8 cellular contexts compared by ENCODE assay signal in genomic region chr16:610513-611381, GRCh38. TPM values are rescaled to one million over a fixed set of nuclear protein-coding genes. Genes with fewer than 3 reads are reported as not detected.
DNase-seq lines count a peak whose midpoint lies in the region; ATAC-seq, FAIRE-seq and TF ChIP-seq lines count a peak whose summit lies in the region.

No MANE protein-coding gene starts in this region.

- H3K27ac ChIP-seq in keratinocyte (ENCODE audit: control insufficient read depth, insufficient read depth, low read length) = no peak overlapping the region

- H3K27me3 ChIP-seq in GM06990 (replicated peaks; ENCODE audit: control insufficient read depth, insufficient read depth, low read length) = no peaks in the 10 kb centered on the region
- no peaks in the 10 kb centered on the region for H3K27me3 ChIP-seq in keratinocyte (ENCODE audit: control insufficient read depth, extremely low read depth, insufficient read depth, low read length)

- no peak overlapping the region for H3K4me2 ChIP-seq in keratinocyte (ENCODE audit: control insufficient read depth, extremely low read depth, insufficient read depth, low read depth, low read length)

- H3K79me2 ChIP-seq in keratinocyte (ENCODE audit: control insufficient read depth, insufficient read depth, low read length) = peaks cover under 1% of the 10 kb centered on the region

- no peaks in the 10 kb centered on the region for H3K9me1 ChIP-seq in keratinocyte (ENCODE audit: control insufficient read depth, extremely low read depth, insufficient read depth, low read length)

- H2AFZ ChIP-seq in keratinocyte (ENCODE audit: control insufficient read depth, low read length) = no peak overlapping the region

- peak; percentile 59 for FAIRE-seq in keratinocyte (lab: Jason Lieb, UNC)

- ATAC-seq in HG02610 (IDR thresholded peaks at IDR 0.05; ENCODE audit: unreplicated experiment) = no peak

- DNase-seq in GM06990 (ENCODE audit: extremely low read depth, insufficient read length) = no peak
- DNase-seq in SK-N-DZ (ENCODE audit: low spot score) = peak; percentile 9
- peak; percentile 49 for DNase-seq in astrocyte of the hippocampus (ENCODE audit: low read depth, low spot score)
- DNase-seq in keratinocyte (ENCODE audit: low read depth, low spot score) = peak; percentile 61
- DNase-seq in stimulated activated CD4-positive, alpha-beta T cell treated with anti-CD3 and anti-CD28 coated beads, Interleukin-4, amount 100 ng/mL, for 24 hours = peak; percentile 65
- no peak for DNase-seq in islet precursor cell
- no peak for DNase-seq in kidney glomerular epithelial cell (lab: John Stamatoyannopoulos, UW)

- dilution Hi-C loops in keratinocyte (cut with MboI; ENCODE audit: extremely low pct_ligation_motif_present, low sequenced_read_pairs) = no loop called here

- H3K9me3 ChIP-seq in keratinocyte (ENCODE audit: control insufficient read depth, low read depth, low read length) = no peaks in the 10 kb centered on the region

- H3K9ac ChIP-seq in keratinocyte (ENCODE audit: control insufficient read depth, extremely low read depth, insufficient read depth, low read length) = peak overlapping the region; percentile 6

- TF ChIP-seq CTCF in GM06990 (IDR thresholded peaks at IDR 0.05; ENCODE audit: insufficient read depth, low read length, poor library complexity, severe bottlenecking) (peak; percentile 47), keratinocyte (optimal IDR thresholded peaks at IDR 0.05 in 1 of 3, IDR thresholded peaks at IDR 0.05 in 1 of 3, conservative IDR thresholded peaks at IDR 0.05 in 1 of 3; ENCODE audit: extremely low read depth in 1 of 3, insufficient read depth in 2 of 3, low read length in 3 of 3) (peak; percentile 88 to 97 (median 90))

- peaks cover 3% of the 10 kb centered on the region for H3K4me1 ChIP-seq in keratinocyte (ENCODE audit: control insufficient read depth, extremely low read depth, insufficient read depth, low read length)

- no peak overlapping the region for H3K4me3 ChIP-seq in GM06990 (replicated peaks; ENCODE audit: low read depth, low read length)
- H3K4me3 ChIP-seq in keratinocyte (ENCODE audit: control insufficient read depth in 2 of 3, extremely low read depth in 1 of 3, insufficient read depth in 2 of 3, low read depth in 1 of 3, low read length in 3 of 3) = no peak overlapping the region

- H3K36me3 ChIP-seq in GM06990 (ENCODE audit: control insufficient read depth, insufficient read depth, low read length) (no peaks in the 10 kb centered on the region; the same call in 1 of the 2 replicates), keratinocyte (ENCODE audit: control insufficient read depth in 2 of 2, extremely low read depth in 1 of 2, insufficient read depth in 2 of 2, low read length in 2 of 2) (peaks cover 0 to 3% of the 10 kb centered on the region in 2 experiments)

- H4K20me1 ChIP-seq in keratinocyte (ENCODE audit: control insufficient read depth, extremely low read depth, insufficient read depth, low read length) = peaks cover 4% of the 10 kb centered on the region

RNA-seq across cellular contexts. Expression of gene WFIKKN1, which starts 20.0 kb away (rescaled TPM):
- 4.0 and 5.7 TPM in 2 replicates for polyA plus RNA-seq in SK-N-DZ (2014; cell fraction: cytosol; rRNA removed)
- 5.5 and 7.7 TPM in 2 replicates for polyA plus RNA-seq in SK-N-DZ (2014; cell fraction: nucleus; rRNA removed)
- 0.01 to 0.04 TPM in 2 of 3 replicates, not detected in the other for polyA plus RNA-seq in keratinocyte
- 0.12 TPM for polyA plus RNA-seq in keratinocyte (2011; ENCODE audit: low read depth)
- polyA plus RNA-seq in keratinocyte (2011; cell fraction: cytosol; rRNA removed) = 0.01 and 0.03 TPM in 2 replicates
- 0.12 and 0.17 TPM in 2 replicates for polyA plus RNA-seq in keratinocyte (2011; cell fraction: nucleus; rRNA removed)
- polyA plus RNA-seq in keratinocyte (2012; ENCODE audit: low replicate concordance) = 0.03 and 0.47 TPM in 2 replicates
- 0.10 TPM in 1 of 3 replicates, not detected in the others for polyA minus RNA-seq in keratinocyte
- not detected for polyA minus RNA-seq in keratinocyte (2011; cell fraction: cytosol; rRNA and poly(A)+ RNA removed)
- polyA minus RNA-seq in keratinocyte (2011; cell fraction: nucleus; rRNA and poly(A)+ RNA removed) = 0.31 and 0.42 TPM in 2 replicates

RNA-seq across cellular contexts. Expression of gene RAB40C, which starts 20.9 kb away (rescaled TPM):
- 23.8 and 35.5 TPM in 2 replicates for polyA plus RNA-seq in SK-N-DZ (2014; cell fraction: cytosol; rRNA removed)
- polyA plus RNA-seq in SK-N-DZ (2014; cell fraction: nucleus; rRNA removed) = 41.2 and 43.2 TPM in 2 replicates
- polyA plus RNA-seq in keratinocyte = 4.0 to 12.3 TPM (median 4.2 TPM) in 3 replicates
- polyA plus RNA-seq in keratinocyte (2011; ENCODE audit: low read depth) = 10.9 TPM
- polyA plus RNA-seq in keratinocyte (2011; cell fraction: cytosol; rRNA removed) = 3.5 and 6.7 TPM in 2 replicates
- polyA plus RNA-seq in keratinocyte (2011; cell fraction: nucleus; rRNA removed) = 9.1 and 12.6 TPM in 2 replicates
- 7.9 and 15.8 TPM in 2 replicates for polyA plus RNA-seq in keratinocyte (2012; ENCODE audit: low replicate concordance)
- polyA minus RNA-seq in keratinocyte = 5.0 to 15.4 TPM (median 6.5 TPM) in 3 replicates
- 13.2 TPM for polyA minus RNA-seq in keratinocyte (2011; cell fraction: cytosol; rRNA and poly(A)+ RNA removed)
- polyA minus RNA-seq in keratinocyte (2011; cell fraction: nucleus; rRNA and poly(A)+ RNA removed) = 7.1 and 12.4 TPM in 2 replicates

RNA-seq across cellular contexts. Expression of gene METTL26, which starts 25.4 kb away (rescaled TPM):
- polyA plus RNA-seq in SK-N-DZ (2014; cell fraction: cytosol; rRNA removed) = 188 and 252 TPM in 2 replicates
- polyA plus RNA-seq in SK-N-DZ (2014; cell fraction: nucleus; rRNA removed) = 300 and 428 TPM in 2 replicates
- 46.9 to 65.8 TPM (median 49.4 TPM) in 3 replicates for polyA plus RNA-seq in keratinocyte
- polyA plus RNA-seq in keratinocyte (2011; ENCODE audit: low read depth) = 4.3 TPM
- polyA plus RNA-seq in keratinocyte (2011; cell fraction: cytosol; rRNA removed) = 33.1 and 62.1 TPM in 2 replicates
- polyA plus RNA-seq in keratinocyte (2011; cell fraction: nucleus; rRNA removed) = 26.6 and 41.1 TPM in 2 replicates
- polyA plus RNA-seq in keratinocyte (2012; ENCODE audit: low replicate concordance) = 49.5 and 75.8 TPM in 2 replicates
- 13.4 to 34.2 TPM (median 25.4 TPM) in 3 replicates for polyA minus RNA-seq in keratinocyte
- 109 TPM for polyA minus RNA-seq in keratinocyte (2011; cell fraction: cytosol; rRNA and poly(A)+ RNA removed)
- polyA minus RNA-seq in keratinocyte (2011; cell fraction: nucleus; rRNA and poly(A)+ RNA removed) = 10.2 and 15.6 TPM in 2 replicates

RNA-seq across cellular contexts. Expression of gene MCRIP2, which starts 30.9 kb away (rescaled TPM):
- 54.8 and 62.9 TPM in 2 replicates for polyA plus RNA-seq in SK-N-DZ (2014; cell fraction: cytosol; rRNA removed)
- polyA plus RNA-seq in SK-N-DZ (2014; cell fraction: nucleus; rRNA removed) = 97.2 and 119 TPM in 2 replicates
- polyA plus RNA-seq in keratinocyte = 5.9 to 14.5 TPM (median 8.1 TPM) in 3 replicates
- 1.1 TPM for polyA plus RNA-seq in keratinocyte (2011; ENCODE audit: low read depth)
- 5.4 and 16.2 TPM in 2 replicates for polyA plus RNA-seq in keratinocyte (2011; cell fraction: cytosol; rRNA removed)
- polyA plus RNA-seq in keratinocyte (2011; cell fraction: nucleus; rRNA removed) = 6.7 and 7.0 TPM in 2 replicates
- polyA plus RNA-seq in keratinocyte (2012; ENCODE audit: low replicate concordance) = 9.7 and 15.6 TPM in 2 replicates
- polyA minus RNA-seq in keratinocyte = 1.9 to 3.7 TPM (median 2.8 TPM) in 3 replicates
- 34.0 TPM for polyA minus RNA-seq in keratinocyte (2011; cell fraction: cytosol; rRNA and poly(A)+ RNA removed)
- polyA minus RNA-seq in keratinocyte (2011; cell fraction: nucleus; rRNA and poly(A)+ RNA removed) = 4.3 and 4.9 TPM in 2 replicates

RNA-seq across cellular contexts. Expression of gene WDR90, which starts 38.4 kb away (rescaled TPM):
- polyA plus RNA-seq in SK-N-DZ (2014; cell fraction: cytosol; rRNA removed) = 19.0 and 29.7 TPM in 2 replicates
- 281 and 437 TPM in 2 replicates for polyA plus RNA-seq in SK-N-DZ (2014; cell fraction: nucleus; rRNA removed)
- polyA plus RNA-seq in keratinocyte = 5.9 to 9.2 TPM (median 8.2 TPM) in 3 replicates
- 1.7 TPM for polyA plus RNA-seq in keratinocyte (2011; ENCODE audit: low read depth)
- 0.96 and 2.7 TPM in 2 replicates for polyA plus RNA-seq in keratinocyte (2011; cell fraction: cytosol; rRNA removed)
- polyA plus RNA-seq in keratinocyte (2011; cell fraction: nucleus; rRNA removed) = 40.1 and 49.6 TPM in 2 replicates
- 8.4 and 10.3 TPM in 2 replicates for polyA plus RNA-seq in keratinocyte (2012; ENCODE audit: low replicate concordance)
- polyA minus RNA-seq in keratinocyte = 5.4 to 10.3 TPM (median 6.6 TPM) in 3 replicates
- 10.2 TPM for polyA minus RNA-seq in keratinocyte (2011; cell fraction: cytosol; rRNA and poly(A)+ RNA removed)
- polyA minus RNA-seq in keratinocyte (2011; cell fraction: nucleus; rRNA and poly(A)+ RNA removed) = 13.1 and 17.9 TPM in 2 replicates

Comparison
In these comparisons a context has a peak if more than half of its experiments do, and no peak if none do; other contexts are left out.
1. DNase-seq: peak in SK-N-DZ (single experiment), astrocyte of the hippocampus (single experiment), keratinocyte (single experiment) and stimulated activated CD4-positive, alpha-beta T cell treated with anti-CD3 and anti-CD28 coated beads, Interleukin-4, amount 100 ng/mL, for 24 hours (single experiment); none in GM06990 (single experiment), islet precursor cell (single experiment) and kidney glomerular epithelial cell (single experiment).